15 cellular contexts compared by ENCODE assay signal in genomic region chr3:51679318-51679717, GRCh38. TPM values are rescaled to one million over a fixed set of nuclear protein-coding genes. Genes with fewer than 3 reads are reported as not detected.
DNase-seq lines count a peak whose midpoint lies in the region; ATAC-seq and TF ChIP-seq lines count a peak whose summit lies in the region.
"Had no signal": no experiment of that assay in that cellular context is flagged by ENCODE, and none has a peak within 500 bp of the region (broad histone marks: within the 10 kb centered on the region; RNA-seq: fewer than 3 reads in every experiment).

No MANE protein-coding gene starts in this region.

- no peak overlapping the region for H3K4me3 ChIP-seq in NT2/D1 (ENCODE audit: insufficient read length, low read depth)
- H3K4me3 ChIP-seq in OCI-LY7 (ENCODE audit: low read depth, low read length, poor library complexity, severe bottlenecking): no peak overlapping the region
- H3K4me3 ChIP-seq: suprapubic skin had no signal

- peak overlapping the region; percentile 82 for H3K27ac Mint-ChIP-seq in activated naive CD4-positive, alpha-beta T cell treated with anti-CD3 and anti-CD28 coated beads, Interleukin-2, amount 10 ng/mL, durations not matched to agents 7 days and 5 days
- H3K27ac Mint-ChIP-seq in effector memory CD8-positive, alpha-beta T cell: peak overlapping the region; percentile 32 to 36
- peak overlapping the region; percentile 60 for H3K27ac Mint-ChIP-seq in stimulated activated memory B cell treated with anti-CD40 and anti-IgM and Interleukin-4, amounts not matched to agents 10 μg/mL and 1 μg/mL and 100 μg/mL, for 72 hours

- H3K4me1 ChIP-seq in NT2/D1 (ENCODE audit: insufficient read depth, insufficient read length) (peaks cover 15% of the 10 kb centered on the region), OCI-LY7 (ENCODE audit: insufficient read depth, low read length, poor library complexity, severe bottlenecking) (peaks cover 34% of the 10 kb centered on the region)
- H3K4me1 ChIP-seq: Caco-2 had no signal

- no peaks in the 10 kb centered on the region for H3K9me3 Mint-ChIP-seq in activated naive CD4-positive, alpha-beta T cell treated with anti-CD3 and anti-CD28 coated beads, Interleukin-2, amount 10 ng/mL, durations not matched to agents 7 days and 5 days
- H3K9me3 Mint-ChIP-seq in effector memory CD8-positive, alpha-beta T cell: no peaks in the 10 kb centered on the region
- H3K9me3 Mint-ChIP-seq in stimulated activated memory B cell treated with anti-CD40 and anti-IgM and Interleukin-4, amounts not matched to agents 10 μg/mL and 1 μg/mL and 100 μg/mL, for 72 hours: no peaks in the 10 kb centered on the region

- peaks cover 65% of the 10 kb centered on the region for H3K36me3 Mint-ChIP-seq in activated naive CD4-positive, alpha-beta T cell treated with anti-CD3 and anti-CD28 coated beads, Interleukin-2, amount 10 ng/mL, durations not matched to agents 7 days and 5 days
- peaks cover 11% of the 10 kb centered on the region for H3K36me3 Mint-ChIP-seq in effector memory CD8-positive, alpha-beta T cell (ENCODE audit: insufficient read depth)
- peaks cover 35% of the 10 kb centered on the region for H3K36me3 Mint-ChIP-seq in stimulated activated memory B cell treated with anti-CD40 and anti-IgM and Interleukin-4, amounts not matched to agents 10 μg/mL and 1 μg/mL and 100 μg/mL, for 72 hours

- no peak overlapping the region for H3K4me3 Mint-ChIP-seq in activated naive CD4-positive, alpha-beta T cell treated with anti-CD3 and anti-CD28 coated beads, Interleukin-2, amount 10 ng/mL, durations not matched to agents 7 days and 5 days
- H3K4me3 Mint-ChIP-seq in effector memory CD8-positive, alpha-beta T cell: no peak overlapping the region
- H3K4me3 Mint-ChIP-seq in stimulated activated memory B cell treated with anti-CD40 and anti-IgM and Interleukin-4, amounts not matched to agents 10 μg/mL and 1 μg/mL and 100 μg/mL, for 72 hours: no peak overlapping the region

- H3K9me3 ChIP-seq in NT2/D1 (ENCODE audit: insufficient read depth, low read length) (no peaks in the 10 kb centered on the region), OCI-LY7 (ENCODE audit: low read length) (no peaks in the 10 kb centered on the region)
- H3K9me3 ChIP-seq: Caco-2, suprapubic skin had no signal

- no peaks in the 10 kb centered on the region for H3K27me3 Mint-ChIP-seq in activated naive CD4-positive, alpha-beta T cell treated with anti-CD3 and anti-CD28 coated beads, Interleukin-2, amount 10 ng/mL, durations not matched to agents 7 days and 5 days
- no peaks in the 10 kb centered on the region for H3K27me3 Mint-ChIP-seq in effector memory CD8-positive, alpha-beta T cell
- no peaks in the 10 kb centered on the region for H3K27me3 Mint-ChIP-seq in stimulated activated memory B cell treated with anti-CD40 and anti-IgM and Interleukin-4, amounts not matched to agents 10 μg/mL and 1 μg/mL and 100 μg/mL, for 72 hours

- no peak overlapping the region for H3K27ac ChIP-seq in OCI-LY7 (ENCODE audit: low read depth, low read length, poor library complexity, severe bottlenecking)
- H3K27ac ChIP-seq: suprapubic skin had no signal

- intact Hi-C loops in OCI-LY7 (cut with micrococcal nuclease; ENCODE audit: unreplicated experiment): no loop called here

- H4K20me1 ChIP-seq in OCI-LY7 (ENCODE audit: insufficient read depth, low read length): no peaks in the 10 kb centered on the region

- H3K36me3 ChIP-seq in NT2/D1 (ENCODE audit: insufficient read depth, insufficient read length, low read length) (peaks cover 33% of the 10 kb centered on the region), OCI-LY7 (ENCODE audit: insufficient read depth, low read length) (peaks cover 28% of the 10 kb centered on the region)

- no TSS peak for BruUV-seq in OCI-LY7 (replicated peaks; lab: Mats Ljungman, UMichigan)

- POLR2A ChIA-PET in OCI-LY7 (lab: Charles Lee): interaction anchor here (0.7 kb wide), 1 partner anchor 295 kb away, joined by 3 read pairs; no protein-coding TSS in a partner anchor

- TF ChIP-seq CTCF in OCI-LY7 (conservative IDR thresholded peaks at IDR 0.05; ENCODE audit: low read length): no peak

- H3K4me1 Mint-ChIP-seq in activated naive CD4-positive, alpha-beta T cell treated with anti-CD3 and anti-CD28 coated beads, Interleukin-2, amount 10 ng/mL, durations not matched to agents 7 days and 5 days: peaks cover 98% of the 10 kb centered on the region
- peaks cover 76 to 80% of the 10 kb centered on the region in 2 donors for H3K4me1 Mint-ChIP-seq in effector memory CD8-positive, alpha-beta T cell (ENCODE audit: low read depth in 2 of 2)
- peaks cover 78% of the 10 kb centered on the region for H3K4me1 Mint-ChIP-seq in stimulated activated memory B cell treated with anti-CD40 and anti-IgM and Interleukin-4, amounts not matched to agents 10 μg/mL and 1 μg/mL and 100 μg/mL, for 72 hours

- no peaks in the 10 kb centered on the region for H3K9me2 ChIP-seq in OCI-LY7 (ENCODE audit: insufficient read depth, low read length)

- H3K9ac ChIP-seq in NT2/D1 (ENCODE audit: insufficient read length, low read depth): peak overlapping the region; percentile 32

- no peaks in the 10 kb centered on the region for H3K79me2 ChIP-seq in OCI-LY7 (ENCODE audit: insufficient read depth, low read depth, low read length)

- no peak overlapping the region for H3K4me2 ChIP-seq in OCI-LY7 (ENCODE audit: low read length)

- no peak for DNase-seq in activated naive CD4-positive, alpha-beta T cell treated with anti-CD3 and anti-CD28 coated beads, Interleukin-2, amount 10 ng/mL, durations not matched to agents 7 days and 5 days
- no peak for DNase-seq in activated naive CD4-positive, alpha-beta T cell treated with Interleukin-2 at 50 U/mL for 16 hours
- DNase-seq in NT2/D1 (ENCODE audit: low read depth, low spot score) (no peak), OCI-LY7 (ENCODE audit: low spot score) (no peak), NCI-H526 (lab: John Stamatoyannopoulos, UW) (no peak)
- DNase-seq in effector memory CD8-positive, alpha-beta T cell: no peak
- DNase-seq: Caco-2; KG1; NCI-H1092; NCI-H2029 treated with DMSO at 0.1 percent for 48 hours; NCI-H446 treated with DMSO at 0.1 percent for 48 hours; stimulated activated CD8-positive, alpha-beta memory T cell treated with anti-CD3 and anti-CD28 coated beads, Interleukin-4, amount 100 ng/mL, for 48 hours had no signal

- CTCF ChIA-PET in activated naive CD4-positive, alpha-beta T cell treated with anti-CD3 and anti-CD28 coated beads, Interleukin-2, amount 10 ng/mL, durations not matched to agents 7 days and 5 days (lab: Charles Lee): interaction anchor here (3.9 to 6.1 kb wide), 4 partner anchors 8 to 289 kb away, joined by 40 to 123 read pairs (median 91); partner anchors contain the start of genes DCAF1, RBM15B and TEX264
- CTCF ChIA-PET in OCI-LY7 (lab: Charles Lee; ENCODE audit: unreplicated experiment): interaction anchor here (1.0 kb wide), 1 partner anchor 10 kb away, joined by 3 read pairs; no protein-coding TSS in a partner anchor

- H3K27me3 ChIP-seq in NT2/D1 (ENCODE audit: insufficient read depth, insufficient read length): no peaks in the 10 kb centered on the region
- H3K27me3 ChIP-seq: suprapubic skin had no signal

- no peak overlapping the region for H2AFZ ChIP-seq in OCI-LY7 (ENCODE audit: low read length)

- ATAC-seq in effector memory CD8-positive, alpha-beta T cell (replicated peaks): no peak
- ATAC-seq in stimulated activated memory B cell treated with anti-CD40 and anti-IgM and Interleukin-4, amounts not matched to agents 10 μg/mL and 1 μg/mL and 100 μg/mL, for 72 hours: no peak
- ATAC-seq: left lobe of liver had no signal

RNA-seq across cellular contexts. Expression of gene TEX264, which starts 8.3 kb away (rescaled TPM):
- total RNA-seq in OCI-LY7 (2014; rRNA removed; shearing (Covaris generic)): 42.4 and 50.3 TPM in 2 replicates
- total RNA-seq in OCI-LY7 (2022): 42.7 and 45.6 TPM in 2 replicates

RNA-seq across cellular contexts. Expression of gene GRM2, which starts 27.6 kb away (rescaled TPM):
- total RNA-seq in OCI-LY7 (2014; rRNA removed; shearing (Covaris generic)): 0.06 and 0.28 TPM in 2 replicates
- total RNA-seq in OCI-LY7 (2022): 0.11 and 0.29 TPM in 2 replicates
